9 cellular contexts compared by ENCODE assay signal in the genomic region with DNA sequence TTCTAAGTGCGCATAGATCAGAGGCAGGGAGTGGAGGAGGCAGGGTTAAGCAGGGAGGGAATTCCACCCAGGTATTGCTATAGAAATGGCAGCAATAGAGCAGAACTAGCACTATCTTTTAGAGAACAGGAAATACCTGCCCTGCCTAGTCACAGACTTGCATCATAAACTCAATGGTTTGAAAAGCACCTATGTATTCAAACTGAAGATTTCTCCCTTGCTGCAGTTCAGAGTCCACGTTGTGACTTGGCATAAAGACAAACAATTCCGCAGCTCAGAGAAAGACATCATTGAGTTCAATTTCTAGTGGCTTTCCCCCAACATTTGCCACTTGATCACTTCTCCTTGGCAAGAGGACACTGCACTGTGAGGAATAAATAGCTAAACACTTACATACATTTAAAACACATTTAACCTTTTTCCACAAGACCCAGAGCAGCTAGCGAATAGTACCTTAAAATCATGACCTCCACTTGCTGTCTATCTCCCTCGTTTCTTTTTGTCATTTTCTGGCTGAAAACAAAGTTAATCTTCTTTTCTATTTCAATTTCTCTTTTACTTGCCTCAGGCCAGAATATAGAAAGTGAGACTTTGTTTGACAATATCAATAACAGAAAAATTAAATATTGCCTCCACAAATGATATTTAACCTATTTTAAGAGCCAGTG. TPM values are rescaled to one million over a fixed set of nuclear protein-coding genes. Genes with fewer than 3 reads are reported as not detected.
DNase-seq lines count a peak whose midpoint lies in the region; ATAC-seq and TF ChIP-seq lines count a peak whose summit lies in the region.
"Had no signal": no experiment of that assay in that cellular context is flagged by ENCODE, and none has a peak within 500 bp of the region (broad histone marks: within the 10 kb centered on the region; RNA-seq: fewer than 3 reads in every experiment).

No MANE protein-coding gene starts in this region.

- POLR2A ChIA-PET in MCF 10A (lab: Yijun Ruan, JAX) = interaction anchor here (0.8 to 4.9 kb wide), 9 partner anchors 10 to 111 kb away, joined by 3 to 80 read pairs (median 5); partner anchors contain the start of gene SLC7A11
- POLR2A ChIA-PET in activated CD4-positive, alpha-beta T cell treated with anti-CD3 and anti-CD28 coated beads, Interleukin-2, amount 10 ng/mL, durations not matched to agents 7 days and 5 days (lab: Charles Lee) = no interaction called here

- peak; percentile 48 for ATAC-seq in HG03378 (IDR thresholded peaks at IDR 0.05; ENCODE audit: unreplicated experiment)

- peak overlapping the region; percentile 59 for H2AFZ ChIP-seq in trophoblast cell (ENCODE audit: insufficient read depth, low read length, poor library complexity)

- TF ChIP-seq POLR2A in breast epithelium (IDR thresholded peaks at IDR 0.05) = no peak

- no peaks in the 10 kb centered on the region for H3K36me3 ChIP-seq in breast epithelium
- no peaks in the 10 kb centered on the region for H3K36me3 ChIP-seq in trophoblast cell (ENCODE audit: control insufficient read depth in 1 of 2, insufficient read depth in 2 of 2, low read length in 2 of 2)

- peaks cover 20% of the 10 kb centered on the region for H3K36me3 Mint-ChIP-seq in MCF 10A (ENCODE audit: insufficient read depth, unreplicated experiment)
- H3K36me3 Mint-ChIP-seq in activated CD4-positive, alpha-beta T cell treated with anti-CD3 and anti-CD28 coated beads, Interleukin-2, amount 10 ng/mL, durations not matched to agents 7 days and 5 days (ENCODE audit: low read depth) = no peaks in the 10 kb centered on the region

- no peak overlapping the region for H3K4me3 ChIP-seq in breast epithelium
- H3K4me3 ChIP-seq in cardiac fibroblast (replicated peaks in 1 of 2; ENCODE audit: low read depth in 2 of 2, low read length in 2 of 2) = no peak overlapping the region
- H3K4me3 ChIP-seq in trophoblast cell (ENCODE audit: low read depth, low read length) = no peak overlapping the region

- no peak overlapping the region for H4K8ac ChIP-seq in trophoblast cell (ENCODE audit: low read depth, low read length)

- TF ChIP-seq CTCF in MCF 10A (IDR thresholded peaks at IDR 0.05; ENCODE audit: unreplicated experiment) (no peak), breast epithelium (IDR thresholded peaks at IDR 0.05) (no peak), cardiac fibroblast (IDR thresholded peaks at IDR 0.05; ENCODE audit: low read depth, low read length) (no peak)

- CTCF ChIA-PET in MCF 10A (lab: Yijun Ruan, JAX) = interaction anchor here (1.0 to 1.9 kb wide), 6 partner anchors 14 to 481 kb away, joined by 3 to 6 read pairs (median 4); no protein-coding TSS in a partner anchor
- CTCF ChIA-PET in activated CD4-positive, alpha-beta T cell treated with anti-CD3 and anti-CD28 coated beads, Interleukin-2, amount 10 ng/mL, durations not matched to agents 7 days and 5 days (lab: Charles Lee) = no interaction called here

- peaks cover 26% of the 10 kb centered on the region for H3K4me1 Mint-ChIP-seq in MCF 10A (ENCODE audit: insufficient read depth, unreplicated experiment)
- no peaks in the 10 kb centered on the region for H3K4me1 Mint-ChIP-seq in activated CD4-positive, alpha-beta T cell treated with anti-CD3 and anti-CD28 coated beads, Interleukin-2, amount 10 ng/mL, durations not matched to agents 7 days and 5 days

- TSS peak; percentile 98 for BruUV-seq in MCF 10A (replicated peaks; lab: Mats Ljungman, UMichigan)

- peak overlapping the region; percentile 97 for H3K27ac Mint-ChIP-seq in MCF 10A (ENCODE audit: low read depth, unreplicated experiment)
- H3K27ac Mint-ChIP-seq in activated CD4-positive, alpha-beta T cell treated with anti-CD3 and anti-CD28 coated beads, Interleukin-2, amount 10 ng/mL, durations not matched to agents 7 days and 5 days = no peak overlapping the region
- H3K27ac Mint-ChIP-seq: activated B cell treated with CpG ODN at 0.5 μM for 24 hours had no signal

- H3K23ac ChIP-seq in trophoblast cell (ENCODE audit: low read length) = no peak overlapping the region

- peak overlapping the region; percentile 22 for H2BK5ac ChIP-seq in trophoblast cell (ENCODE audit: low read depth, low read length, poor library complexity)

- H2BK120ac ChIP-seq in trophoblast cell (ENCODE audit: insufficient read depth, low read length, poor library complexity) = peak overlapping the region; percentile 81

- DNase-seq in MCF 10A (ENCODE audit: unreplicated experiment) (peak; percentile 87), breast epithelium (ENCODE audit: low spot score in 2 of 2) (no peak), cardiac fibroblast (ENCODE audit: low read depth in 2 of 2) (peak; percentile 36 to 59), trophoblast cell (peak; percentile 61 to 86), GF-D8 (lab: John Stamatoyannopoulos, UW) (no peak)
- DNase-seq in activated CD4-positive, alpha-beta T cell treated with anti-CD3 and anti-CD28 coated beads, Interleukin-2, amount 10 ng/mL, durations not matched to agents 7 days and 5 days = no peak
- no peak for DNase-seq in activated CD4-positive, alpha-beta T cell treated with anti-CD3 and anti-CD28 coated beads for 4 hours
- DNase-seq: activated B cell treated with CpG ODN at 0.5 μM for 24 hours had no signal

- H3K27me3 Mint-ChIP-seq in MCF 10A (ENCODE audit: insufficient read depth, unreplicated experiment) = no peaks in the 10 kb centered on the region
- no peaks in the 10 kb centered on the region for H3K27me3 Mint-ChIP-seq in activated CD4-positive, alpha-beta T cell treated with anti-CD3 and anti-CD28 coated beads, Interleukin-2, amount 10 ng/mL, durations not matched to agents 7 days and 5 days

- intact Hi-C loops in MCF 10A (cut with micrococcal nuclease) (loop anchor here (5.0 to 10.0 kb wide), 2 partner anchors 43 to 295 kb away; partner anchors contain the start of gene SLC7A11), breast epithelium (cut with DNase I; ENCODE audit: low total_unique reads) (no loop called here)

- H3K79me1 ChIP-seq in trophoblast cell (ENCODE audit: low read length) = peaks cover 2% of the 10 kb centered on the region

- H3K4ac ChIP-seq in trophoblast cell (ENCODE audit: low read depth, low read length) = no peak overlapping the region

- WGBS in trophoblast cell (ENCODE audit: extremely low coverage, insufficient coverage, insufficient read length) = no CpG with 5 or more reads among the region's 5 CpGs

- peak overlapping the region; percentile 8 for H4K91ac ChIP-seq in trophoblast cell (ENCODE audit: low read depth, low read length)

- H3K4me1 ChIP-seq in breast epithelium (no peaks in the 10 kb centered on the region), trophoblast cell (ENCODE audit: control insufficient read depth in 1 of 2, insufficient read depth in 2 of 2, low read length in 2 of 2) (no peaks in the 10 kb centered on the region)

- peak overlapping the region; percentile 69 for H3K4me3 Mint-ChIP-seq in MCF 10A (ENCODE audit: unreplicated experiment)
- no peak overlapping the region for H3K4me3 Mint-ChIP-seq in activated CD4-positive, alpha-beta T cell treated with anti-CD3 and anti-CD28 coated beads, Interleukin-2, amount 10 ng/mL, durations not matched to agents 7 days and 5 days
- H3K4me3 Mint-ChIP-seq: activated B cell treated with CpG ODN at 0.5 μM for 24 hours had no signal

- peak overlapping the region; percentile 49 for H3K4me2 ChIP-seq in trophoblast cell (ENCODE audit: low read length)

- no peak overlapping the region for H3K9ac ChIP-seq in trophoblast cell (ENCODE audit: low read length)

- H2AK5ac ChIP-seq in trophoblast cell (ENCODE audit: low read length) = no peak overlapping the region

- H3K18ac ChIP-seq in trophoblast cell (ENCODE audit: low read length) = no peak overlapping the region

- H3K14ac ChIP-seq in trophoblast cell (ENCODE audit: low read length) = no peak overlapping the region

- H3K79me2 ChIP-seq in trophoblast cell (ENCODE audit: control insufficient read depth, insufficient read depth, low read length, poor library complexity) = no peaks in the 10 kb centered on the region

- H3K9me3 ChIP-seq in breast epithelium (no peaks in the 10 kb centered on the region), trophoblast cell (ENCODE audit: insufficient read depth, low read depth, low read length) (no peaks in the 10 kb centered on the region)

- no peaks in the 10 kb centered on the region for H3K9me3 Mint-ChIP-seq in MCF 10A (ENCODE audit: unreplicated experiment)
- H3K9me3 Mint-ChIP-seq in activated CD4-positive, alpha-beta T cell treated with anti-CD3 and anti-CD28 coated beads, Interleukin-2, amount 10 ng/mL, durations not matched to agents 7 days and 5 days = no peaks in the 10 kb centered on the region
- H3K9me3 Mint-ChIP-seq: activated B cell treated with CpG ODN at 0.5 μM for 24 hours had no signal

- H3K27me3 ChIP-seq in breast epithelium = no peaks in the 10 kb centered on the region
- no peaks in the 10 kb centered on the region for H3K27me3 ChIP-seq in trophoblast cell (ENCODE audit: insufficient read depth, low read length)

- H4K12ac ChIP-seq in trophoblast cell (ENCODE audit: low read depth, low read length) = no peak overlapping the region

- no peak overlapping the region for H2BK12ac ChIP-seq in trophoblast cell (ENCODE audit: low read length)

- no peak overlapping the region for H3K27ac ChIP-seq in breast epithelium
- H3K27ac ChIP-seq in trophoblast cell (ENCODE audit: low read depth, low read length) = peak overlapping the region; percentile 78

RNA-seq across cellular contexts. Expression of gene SLC7A11, which starts 42.4 kb away (rescaled TPM):
- total RNA-seq in MCF 10A (2022) (103 and 153 TPM in 2 replicates), breast epithelium (1 to 10 TPM in 2 of 3 donors, under 1 TPM in 1; 0.16 to 1.9 (median 1.3) TPM)
- polyA plus RNA-seq in trophoblast cell (2013) = 57.3 and 64.9 TPM in 2 replicates
- total RNA-seq in activated CD4-positive, alpha-beta T cell treated with anti-CD3 and anti-CD28 coated beads, Interleukin-2, amount 10 ng/mL, durations not matched to agents 7 days and 5 days = 1 to 10 TPM; 1.1 to 2.2 TPM

Comparison
In these comparisons a context has a peak if more than half of its experiments do, and no peak if none do; other contexts are left out.
1. DNase-seq: peak in MCF 10A (single experiment), cardiac fibroblast (2 of 2) and trophoblast cell (2 of 2); none in breast epithelium (0 of 2), activated CD4-positive, alpha-beta T cell treated with anti-CD3 and anti-CD28 coated beads, Interleukin-2, amount 10 ng/mL, durations not matched to agents 7 days and 5 days (single experiment), GF-D8 (single experiment) and activated CD4-positive, alpha-beta T cell treated with anti-CD3 and anti-CD28 coated beads for 4 hours (0 of 2).
2. RNA of gene SLC7A11, which starts 42.4 kb away (total RNA-seq): 103 to 153 TPM in MCF 10A; 1.1 to 2.2 TPM in activated CD4-positive, alpha-beta T cell treated with anti-CD3 and anti-CD28 coated beads, Interleukin-2, amount 10 ng/mL, durations not matched to agents 7 days and 5 days and 0.16 to 1.9 TPM in breast epithelium; every median in the first group is over 10 times any median in the second.